In genomic region chr14:91401751-91402150, GRCh38 we compare ENCODE assay signal across 15 cellular contexts. TPM values are rescaled to one million over a fixed set of nuclear protein-coding genes. Genes with fewer than 3 reads are reported as not detected.
DNase-seq lines count a peak whose midpoint lies in the region; ATAC-seq and TF ChIP-seq lines count a peak whose summit lies in the region.
"Had no signal": no experiment of that assay in that cellular context is flagged by ENCODE, and none has a peak within 500 bp of the region (broad histone marks: within the 10 kb centered on the region; RNA-seq: fewer than 3 reads in every experiment).

No MANE protein-coding gene starts in this region.

- TF ChIP-seq CTCF in endothelial cell (IDR thresholded peaks at IDR 0.05; ENCODE audit: unreplicated experiment): no peak

- no peak for ATAC-seq in activated T-cell treated with anti-CD3 and anti-CD28 coated beads, Interleukin-2, amount 50 U/mL, for 4 hours
- no peak for ATAC-seq in T-cell (replicated peaks in 1 of 4)
- no peak for ATAC-seq in stimulated activated naive B cell treated with anti-CD40 and anti-IgM and Interleukin-4, amounts not matched to agents 10 μg/mL and 1 μg/mL and 100 μg/mL, for 72 hours (replicated peaks)
- ATAC-seq: HCT116, HepG2 had no signal

- CTCF ChIA-PET in T-cell (lab: Charles Lee): interaction anchor here in 1 of 2 donors (0.6 to 1.5 kb wide), 2 partner anchors 15 to 27 kb away, joined by 3 to 4 read pairs; no protein-coding TSS in a partner anchor

- DNase-seq in activated T-cell treated with anti-CD3 and anti-CD28 coated beads, Interleukin-2, amount 50 U/mL, for 4 hours: no peak
- no peak for DNase-seq in activated T-cell treated with anti-CD3 and anti-CD28 coated beads, Interleukin-2, amount 50 U/mL, for 48 hours
- DNase-seq in T-cell (no peak), dermis blood vessel endothelial cell (peak; percentile 28), NCI-H2107 treated with DMSO at 0.1 percent for 48 hours (lab: John Stamatoyannopoulos, UW; ENCODE audit: unreplicated experiment) (no peak), endothelial cell (ENCODE audit: low spot score) (no peak), NCI-H345 treated with DMSO at 0.1 percent for 48 hours (lab: John Stamatoyannopoulos, UW; ENCODE audit: unreplicated experiment) (no peak)
- DNase-seq in stimulated activated naive B cell treated with anti-CD40 and anti-IgM and Interleukin-4, amounts not matched to agents 10 μg/mL and 1 μg/mL and 100 μg/mL, for 72 hours: no peak
- DNase-seq: MV-4-11; NCI-H2081; NCI-H69; pancreas; stimulated activated CD4-positive, alpha-beta T cell treated with anti-CD3 and anti-CD28 coated beads, Interleukin-4, amount 100 ng/mL, for 4 hours had no signal

- H3K9me3 Mint-ChIP-seq in activated T-cell treated with anti-CD3 and anti-CD28 coated beads, Interleukin-2, amount 50 U/mL, for 4 hours: no peaks in the 10 kb centered on the region
- H3K9me3 Mint-ChIP-seq in T-cell (no peaks in the 10 kb centered on the region), endothelial cell (ENCODE audit: unreplicated experiment) (no peaks in the 10 kb centered on the region)
- no peaks in the 10 kb centered on the region for H3K9me3 Mint-ChIP-seq in stimulated activated naive B cell treated with anti-CD40 and anti-IgM and Interleukin-4, amounts not matched to agents 10 μg/mL and 1 μg/mL and 100 μg/mL, for 72 hours

- POLR2A ChIA-PET in T-cell (lab: Charles Lee): interaction anchor here in 1 of 2 donors (0.9 kb wide), 1 partner anchor 52 kb away, joined by 5 read pairs; no protein-coding TSS in a partner anchor

- no peaks in the 10 kb centered on the region for H3K27me3 Mint-ChIP-seq in activated T-cell treated with anti-CD3 and anti-CD28 coated beads, Interleukin-2, amount 50 U/mL, for 4 hours (ENCODE audit: low read depth)
- H3K27me3 Mint-ChIP-seq in T-cell (no peaks in the 10 kb centered on the region), endothelial cell (ENCODE audit: unreplicated experiment) (peaks cover 12% of the 10 kb centered on the region)
- H3K27me3 Mint-ChIP-seq in stimulated activated naive B cell treated with anti-CD40 and anti-IgM and Interleukin-4, amounts not matched to agents 10 μg/mL and 1 μg/mL and 100 μg/mL, for 72 hours: no peaks in the 10 kb centered on the region

- peaks cover 8% of the 10 kb centered on the region for H3K36me3 Mint-ChIP-seq in activated T-cell treated with anti-CD3 and anti-CD28 coated beads, Interleukin-2, amount 50 U/mL, for 4 hours (ENCODE audit: insufficient read depth)
- H3K36me3 Mint-ChIP-seq in T-cell (peaks cover 16% of the 10 kb centered on the region), endothelial cell (ENCODE audit: low read depth, unreplicated experiment) (no peaks in the 10 kb centered on the region)
- H3K36me3 Mint-ChIP-seq in stimulated activated naive B cell treated with anti-CD40 and anti-IgM and Interleukin-4, amounts not matched to agents 10 μg/mL and 1 μg/mL and 100 μg/mL, for 72 hours: peaks cover 20 to 45% of the 10 kb centered on the region in 2 donors

- peak overlapping the region; percentile 72 for H3K4me3 Mint-ChIP-seq in activated T-cell treated with anti-CD3 and anti-CD28 coated beads, Interleukin-2, amount 50 U/mL, for 4 hours
- H3K4me3 Mint-ChIP-seq in T-cell (peak overlapping the region; percentile 71 to 81 (median 73)), endothelial cell (ENCODE audit: unreplicated experiment) (no peak overlapping the region)
- no peak overlapping the region for H3K4me3 Mint-ChIP-seq in stimulated activated naive B cell treated with anti-CD40 and anti-IgM and Interleukin-4, amounts not matched to agents 10 μg/mL and 1 μg/mL and 100 μg/mL, for 72 hours

- peak overlapping the region; percentile 94 for H3K27ac Mint-ChIP-seq in T-cell
- H3K27ac Mint-ChIP-seq in stimulated activated naive B cell treated with anti-CD40 and anti-IgM and Interleukin-4, amounts not matched to agents 10 μg/mL and 1 μg/mL and 100 μg/mL, for 72 hours: peak overlapping the region; percentile 37
- H3K27ac Mint-ChIP-seq in endothelial cell (ENCODE audit: unreplicated experiment): no peak overlapping the region

- peaks cover 94% of the 10 kb centered on the region for H3K4me1 Mint-ChIP-seq in activated T-cell treated with anti-CD3 and anti-CD28 coated beads, Interleukin-2, amount 50 U/mL, for 4 hours (ENCODE audit: low read depth)
- H3K4me1 Mint-ChIP-seq in T-cell: peaks cover 95 to 96% (median 96%) of the 10 kb centered on the region in 3 donors
- peaks cover 57 to 95% of the 10 kb centered on the region in 2 donors for H3K4me1 Mint-ChIP-seq in stimulated activated naive B cell treated with anti-CD40 and anti-IgM and Interleukin-4, amounts not matched to agents 10 μg/mL and 1 μg/mL and 100 μg/mL, for 72 hours
- H3K4me1 Mint-ChIP-seq in endothelial cell (ENCODE audit: unreplicated experiment): peaks cover 39% of the 10 kb centered on the region

RNA-seq across cellular contexts. Expression of gene CCDC88C, which starts 15.9 kb away (rescaled TPM):
- 10 to 100 TPM; 50.3 to 60.2 (median 58.2) TPM for total RNA-seq in activated T-cell treated with anti-CD3 and anti-CD28 coated beads, Interleukin-2, amount 50 U/mL, for 4 hours
- total RNA-seq in T-cell (100 to 1,000 TPM; 260 to 368 (median 275) TPM), dermis blood vessel endothelial cell (31.1 and 50.0 TPM in 2 replicates), endothelial cell (ENCODE audit: unreplicated experiment) (48.2 TPM)

Comparison
In these comparisons a context has a peak if more than half of its experiments do, and no peak if none do; other contexts are left out.
1. H3K4me3 Mint-ChIP-seq: peak in activated T-cell treated with anti-CD3 and anti-CD28 coated beads, Interleukin-2, amount 50 U/mL, for 4 hours (single experiment) and T-cell (3 of 3); none in stimulated activated naive B cell treated with anti-CD40 and anti-IgM and Interleukin-4, amounts not matched to agents 10 μg/mL and 1 μg/mL and 100 μg/mL, for 72 hours (0 of 2) and endothelial cell (single experiment).